Comparison of ENCODE assay signal across 6 cellular contexts in genomic region chr5:25064306-25064705, GRCh38.
"Had no signal": no experiment of that assay in that cellular context is flagged by ENCODE, and none has a peak within 500 bp of the region (broad histone marks: within the 10 kb centered on the region; RNA-seq: fewer than 3 reads in every experiment).

No MANE protein-coding gene starts in this region.

- H3K36me3 Mint-ChIP-seq: IgD-negative memory B cell had no signal

- H3K27ac Mint-ChIP-seq: GM23338, H9, IgD-negative memory B cell had no signal

- H3K27me3 Mint-ChIP-seq: IgD-negative memory B cell had no signal

- H3K9me3 Mint-ChIP-seq: GM23338, H9 had no signal

- H3K4me3 Mint-ChIP-seq: GM23338, H9, IgD-negative memory B cell had no signal

- DNase-seq: H9, HCEC 1CT, KBM-7 had no signal

- H3K4me2 ChIP-seq: GM23338 had no signal

- H2AFZ ChIP-seq: GM23338 had no signal

- H3K4me1 Mint-ChIP-seq: GM23338, H9, IgD-negative memory B cell had no signal

- H3K4me3 ChIP-seq: GM23338 had no signal

- ATAC-seq: GM23338, HepG2 had no signal
